ENCODE assay signal across 1 cellular context in the genomic region with DNA sequence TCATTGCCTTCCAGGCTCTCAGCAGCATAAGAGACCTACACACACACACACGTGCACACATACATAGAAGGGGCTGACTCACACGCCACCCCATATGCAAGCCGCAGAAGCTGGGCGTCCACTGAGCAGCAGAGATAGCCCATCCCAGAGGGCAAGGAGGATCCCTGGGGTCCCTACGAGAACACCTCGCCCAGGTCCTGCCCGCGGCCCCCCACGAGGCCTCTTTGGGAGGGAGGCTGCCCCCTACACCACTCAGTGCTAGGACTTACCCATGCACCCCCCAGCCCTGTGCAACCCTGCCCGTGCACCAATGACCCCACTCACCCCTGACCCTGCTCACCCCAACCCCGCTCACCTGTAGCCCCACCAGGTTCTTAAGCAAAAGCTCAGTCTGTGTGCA.
TF ChIP-seq lines count a peak whose summit lies in the region.

No MANE protein-coding gene starts in this region.

TF ChIP-seq in HCT116, 20 proteins besides CTCF, POLR2A, EP300 and RAD21 (continued from another document):
- TF ChIP-seq CBX3 (IDR thresholded peaks at IDR 0.05; ENCODE audit: low read depth) = no peak
- no peak for TF ChIP-seq POLR2AphosphoS5 (IDR thresholded peaks at IDR 0.05; ENCODE audit: low read depth, low read length)
- no peak for TF ChIP-seq CEBPB (IDR thresholded peaks at IDR 0.05; ENCODE audit: low read depth)
- no peak for TF ChIP-seq EZH2phosphoT487 (IDR thresholded peaks at IDR 0.05; ENCODE audit: borderline replicate concordance)
- TF ChIP-seq SP1 (IDR thresholded peaks at IDR 0.05; ENCODE audit: low read depth) = no peak
- TF ChIP-seq FOSL1 (IDR thresholded peaks at IDR 0.05; ENCODE audit: low read depth) = no peak
- TF ChIP-seq, protein P1, sequence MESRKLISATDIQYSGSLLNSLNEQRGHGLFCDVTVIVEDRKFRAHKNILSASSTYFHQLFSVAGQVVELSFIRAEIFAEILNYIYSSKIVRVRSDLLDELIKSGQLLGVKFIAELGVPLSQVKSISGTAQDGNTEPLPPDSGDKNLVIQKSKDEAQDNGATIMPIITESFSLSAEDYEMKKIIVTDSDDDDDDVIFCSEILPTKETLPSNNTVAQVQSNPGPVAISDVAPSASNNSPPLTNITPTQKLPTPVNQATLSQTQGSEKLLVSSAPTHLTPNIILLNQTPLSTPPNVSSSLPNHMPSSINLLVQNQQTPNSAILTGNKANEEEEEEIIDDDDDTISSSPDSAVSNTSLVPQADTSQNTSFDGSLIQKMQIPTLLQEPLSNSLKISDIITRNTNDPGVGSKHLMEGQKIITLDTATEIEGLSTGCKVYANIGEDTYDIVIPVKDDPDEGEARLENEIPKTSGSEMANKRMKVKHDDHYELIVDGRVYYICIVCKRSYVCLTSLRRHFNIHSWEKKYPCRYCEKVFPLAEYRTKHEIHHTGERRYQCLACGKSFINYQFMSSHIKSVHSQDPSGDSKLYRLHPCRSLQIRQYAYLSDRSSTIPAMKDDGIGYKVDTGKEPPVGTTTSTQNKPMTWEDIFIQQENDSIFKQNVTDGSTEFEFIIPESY (IDR thresholded peaks at IDR 0.05; ENCODE audit: extremely low read depth, insufficient replicate concordance, low read length) = no peak
- TF ChIP-seq MAX (IDR thresholded peaks at IDR 0.05) = no peak
- TF ChIP-seq EGR1 (IDR thresholded peaks at IDR 0.05; ENCODE audit: low read depth) = no peak
